Comparison of ENCODE assay signal across 22 cellular contexts in genomic region chr10:68576118-68576517, GRCh38. TPM values are rescaled to one million over a fixed set of nuclear protein-coding genes. Genes with fewer than 3 reads are reported as not detected.
DNase-seq lines count a peak whose midpoint lies in the region; TF ChIP-seq lines count a peak whose summit lies in the region.
"Had no signal": no experiment of that assay in that cellular context is flagged by ENCODE, and none has a peak within 500 bp of the region (broad histone marks: within the 10 kb centered on the region; RNA-seq: fewer than 3 reads in every experiment).

No MANE protein-coding gene starts in this region.

- H3K36me3 ChIP-seq in Loucy (ENCODE audit: insufficient read depth, low read length) (peaks cover 12% of the 10 kb centered on the region; the same call in 1 of the 2 replicates), brain microvascular endothelial cell (replicated peaks) (no peaks in the 10 kb centered on the region)
- H3K36me3 ChIP-seq: BLaER1, lower lobe of right lung, pancreas, spleen, upper lobe of left lung had no signal

- in situ Hi-C loops in brain microvascular endothelial cell (cut with HindIII; ENCODE audit: low pct_ligation_motif_present, low sequenced_read_pairs), result no loop called here

- H3K27me3 ChIP-seq in H9 (ENCODE audit: insufficient read depth, low read length) (no peaks in the 10 kb centered on the region), Loucy (ENCODE audit: insufficient read depth, low read length, poor library complexity, severe bottlenecking) (no peaks in the 10 kb centered on the region), brain microvascular endothelial cell (replicated peaks) (no peaks in the 10 kb centered on the region)
- H3K27me3 ChIP-seq: pancreas, upper lobe of left lung had no signal

- H3K14ac ChIP-seq in H9 (ENCODE audit: insufficient read depth, low read length), result no peak overlapping the region

- no CpG with 5 or more reads among the region's 5 CpGs for WGBS in H9 (ENCODE audit: extremely low coverage, insufficient read length, low lambda C conversion rate)

- H3K9ac ChIP-seq in H9 (ENCODE audit: extremely low read depth, insufficient read length, low read length) (no peak overlapping the region), Loucy (ENCODE audit: low read depth, low read length, poor library complexity, severe bottlenecking) (no peak overlapping the region)
- H3K9ac ChIP-seq: BLaER1 had no signal

- CTCF ChIA-PET in RWPE1 (lab: Yijun Ruan, JAX), result no interaction called here

- H3K9me3 ChIP-seq in H9 (ENCODE audit: control insufficient read depth, low read depth, low read length) (no peaks in the 10 kb centered on the region), Loucy (ENCODE audit: insufficient read depth, low read depth, low read length) (no peaks in the 10 kb centered on the region)
- H3K9me3 ChIP-seq: BLaER1, Caco-2, lower lobe of right lung, mucosa of descending colon, pancreas, spleen, upper lobe of left lung had no signal

- no peak overlapping the region for H3K23ac ChIP-seq in H9 (ENCODE audit: insufficient read length, low read depth, low read length)

- no peak overlapping the region for H4K91ac ChIP-seq in H9 (ENCODE audit: insufficient read length, low read depth, low read length)

- H3K27ac Mint-ChIP-seq in H9 (no peak overlapping the region), nephron progenitor cell (no peak overlapping the region)
- H3K27ac Mint-ChIP-seq: natural killer cell treated with Interleukin-12 subunit alpha and Interleukin-12 subunit beta and Interleukin-15 and Interleukin-18, amount 100 ng/mL, for 72 hours had no signal

- H2BK120ac ChIP-seq in H9 (ENCODE audit: low read depth, low read length, poor library complexity, severe bottlenecking), result no peak overlapping the region

- H3T11ph ChIP-seq in H9 (ENCODE audit: low read length), result no peak overlapping the region

- H3K79me2 ChIP-seq in H9 (ENCODE audit: insufficient read depth, low read length) (no peaks in the 10 kb centered on the region; the same call in 1 of the 2 replicates), Loucy (ENCODE audit: insufficient read depth, low read length) (no peaks in the 10 kb centered on the region)

- no peaks in the 10 kb centered on the region for H3K9me3 Mint-ChIP-seq in H9
- H3K9me3 Mint-ChIP-seq in nephron progenitor cell, result no peaks in the 10 kb centered on the region
- H3K9me3 Mint-ChIP-seq: natural killer cell treated with Interleukin-12 subunit alpha and Interleukin-12 subunit beta and Interleukin-15 and Interleukin-18, amount 100 ng/mL, for 72 hours had no signal

- no peak overlapping the region for H2BK12ac ChIP-seq in H9 (ENCODE audit: insufficient read length, low read depth, low read length)

- H3K23me2 ChIP-seq in H9 (ENCODE audit: insufficient read length, low read depth, low read length, poor library complexity, severe bottlenecking), result no peaks in the 10 kb centered on the region

- H3K27me3 Mint-ChIP-seq in H9 (ENCODE audit: low read depth) (no peaks in the 10 kb centered on the region), nephron progenitor cell (ENCODE audit: low read depth, poor library complexity) (no peaks in the 10 kb centered on the region)

- no peak overlapping the region for H4K5ac ChIP-seq in H9 (ENCODE audit: insufficient read length, low read depth, low read length)

- no peak overlapping the region for H3K4ac ChIP-seq in H9 (ENCODE audit: low read depth, low read length)

- H4K20me1 ChIP-seq in H9 (ENCODE audit: control insufficient read depth, insufficient read depth, insufficient read length), result no peaks in the 10 kb centered on the region
- no peaks in the 10 kb centered on the region for H4K20me1 ChIP-seq in Loucy (ENCODE audit: insufficient read depth, low read length, poor library complexity, severe bottlenecking)
- H4K20me1 ChIP-seq: BLaER1 had no signal

- H2BK15ac ChIP-seq in H9 (ENCODE audit: low read depth, low read length), result no peak overlapping the region

- no peak overlapping the region for H2AK5ac ChIP-seq in H9 (ENCODE audit: insufficient read length, low read length)

- H3K4me1 ChIP-seq in H9 (ENCODE audit: insufficient read depth, low read length), result no peaks in the 10 kb centered on the region
- H3K4me1 ChIP-seq in Loucy (ENCODE audit: insufficient read depth, low read length, poor library complexity, severe bottlenecking), result no peaks in the 10 kb centered on the region
- H3K4me1 ChIP-seq: BLaER1, Caco-2, lower lobe of right lung, pancreas, spleen, upper lobe of left lung had no signal

- peaks cover 28 to 59% (median 41%) of the 10 kb centered on the region in 3 experiments; a peak in 6 of 7 replicates for H3K36me3 Mint-ChIP-seq in H9 (ENCODE audit: insufficient read depth in 1 of 3, low read depth in 3 of 3)
- peaks cover 56% of the 10 kb centered on the region for H3K36me3 Mint-ChIP-seq in nephron progenitor cell (ENCODE audit: low read depth)
- H3K36me3 Mint-ChIP-seq: natural killer cell treated with Interleukin-12 subunit alpha and Interleukin-12 subunit beta and Interleukin-15 and Interleukin-18, amount 100 ng/mL, for 72 hours had no signal

- no peak overlapping the region for H3K56ac ChIP-seq in H9 (ENCODE audit: insufficient read length, low read depth, low read length)

- no peaks in the 10 kb centered on the region for H3K9me2 ChIP-seq in Loucy (replicated peaks; ENCODE audit: low read depth, low read length)

- H2AFZ ChIP-seq in H9 (ENCODE audit: low read length) (no peak overlapping the region), Loucy (ENCODE audit: low read length) (no peak overlapping the region)

- no peak overlapping the region for H3K4me2 ChIP-seq in H9 (ENCODE audit: insufficient read depth, insufficient read length, low read length)
- no peak overlapping the region for H3K4me2 ChIP-seq in Loucy (ENCODE audit: low read depth, low read length, poor library complexity, severe bottlenecking)
- H3K4me2 ChIP-seq: BLaER1 had no signal

- H2BK20ac ChIP-seq in H9 (ENCODE audit: low read depth, low read length, poor library complexity, severe bottlenecking), result no peak overlapping the region

- H4K8ac ChIP-seq in H9 (replicated peaks; ENCODE audit: insufficient read length, low read depth, low read length), result no peak overlapping the region

- TF ChIP-seq CTCF in H9 (conservative IDR thresholded peaks at IDR 0.05) (peak; percentile 64), Loucy (conservative IDR thresholded peaks at IDR 0.05; ENCODE audit: low read length) (0 out of 2 replicates have a peak, but pooled peaks have one; percentile 24), brain microvascular endothelial cell (IDR thresholded peaks at IDR 0.05; ENCODE audit: low read depth, low read length, missing control alignments) (peak; percentile 9), nephron progenitor cell (IDR thresholded peaks at IDR 0.05) (no peak), RWPE1 (conservative IDR thresholded peaks at IDR 0.05; ENCODE audit: low read depth) (no peak)

- no peak overlapping the region for H3K18ac ChIP-seq in H9 (ENCODE audit: insufficient read length, low read depth, low read length)

- H3K4me3 Mint-ChIP-seq in H9 (no peak overlapping the region), nephron progenitor cell (no peak overlapping the region)
- H3K4me3 Mint-ChIP-seq: natural killer cell treated with Interleukin-12 subunit alpha and Interleukin-12 subunit beta and Interleukin-15 and Interleukin-18, amount 100 ng/mL, for 72 hours had no signal

- H3K79me1 ChIP-seq in H9 (ENCODE audit: insufficient read depth, low read depth, low read length, poor library complexity, severe bottlenecking), result peaks cover 10% of the 10 kb centered on the region

- POLR2A ChIA-PET in RWPE1 (lab: Yijun Ruan, JAX; ENCODE audit: low non-redundant PET), result no interaction called here

- DNase-seq in H9, result peak; percentile 69
- no peak for DNase-seq in brain microvascular endothelial cell
- DNase-seq in nephron progenitor cell, result peak; percentile 15
- DNase-seq in RWPE1 (ENCODE audit: low spot score), result no peak
- no peak for DNase-seq in stimulated activated CD4-positive, alpha-beta T cell treated with anti-CD3 and anti-CD28 coated beads, Interleukin-4, amount 100 ng/mL, for 1 hour
- DNase-seq in stimulated activated naive CD4-positive, alpha-beta T cell treated with Interleukin-2 at 50 U/mL for 16 hours (lab: John Stamatoyannopoulos, UW), result no peak
- DNase-seq: activated naive CD4-positive, alpha-beta T cell treated with Interleukin-2 at 50 U/mL for 16 hours; lower lobe of right lung; mucosa of descending colon; NCI-H1092 treated with DMSO at 0.1 percent for 48 hours; NCI-H187 treated with DMSO at 0.1 percent for 48 hours; NCI-H524 treated with DMSO at 0.1 percent for 48 hours; pancreas; spleen; T-helper 2 cell; upper lobe of left lung had no signal

- H3K4me3 ChIP-seq in Loucy (ENCODE audit: low read length, poor library complexity, severe bottlenecking) (no peak overlapping the region), brain microvascular endothelial cell (ENCODE audit: low read depth, low read length) (no peak overlapping the region)
- H3K4me3 ChIP-seq: BLaER1, lower lobe of right lung, mucosa of descending colon, pancreas, spleen, upper lobe of left lung had no signal

- no peak overlapping the region for H3K27ac ChIP-seq in H9 (ENCODE audit: insufficient read length, low read depth, low read length)
- no peak overlapping the region for H3K27ac ChIP-seq in brain microvascular endothelial cell
- no peak overlapping the region for H3K27ac ChIP-seq in RWPE1
- H3K27ac ChIP-seq: BLaER1, HL-60, lower lobe of right lung, pancreas, spleen, upper lobe of left lung, VCaP had no signal

- no peaks in the 10 kb centered on the region for H3F3A ChIP-seq in Loucy (ENCODE audit: low read depth)

- no peak overlapping the region for H2BK5ac ChIP-seq in H9 (ENCODE audit: insufficient read length, low read length)

- H3K4me1 Mint-ChIP-seq in H9 (no peaks in the 10 kb centered on the region), nephron progenitor cell (peaks cover 4% of the 10 kb centered on the region)

RNA-seq across cellular contexts. Expression of gene TET1, which starts 16.0 kb away (rescaled TPM):
- 52.1 and 53.4 TPM in 2 replicates for total RNA-seq in H9 (2021)

RNA-seq across cellular contexts. Expression of gene SLC25A16, which starts 48.8 kb away (rescaled TPM):
- 11.4 and 12.7 TPM in 2 replicates for total RNA-seq in H9 (2021)

Comparison
In these comparisons a context has a peak if more than half of its experiments do, and no peak if none do; other contexts are left out.
1. DNase-seq: peak in H9 (single experiment) and nephron progenitor cell (single experiment); none in brain microvascular endothelial cell (single experiment), RWPE1 (single experiment), stimulated activated CD4-positive, alpha-beta T cell treated with anti-CD3 and anti-CD28 coated beads, Interleukin-4, amount 100 ng/mL, for 1 hour (single experiment) and stimulated activated naive CD4-positive, alpha-beta T cell treated with Interleukin-2 at 50 U/mL for 16 hours (single experiment).
2. CTCF ChIP-seq: peak in H9 (single experiment), Loucy (single experiment) and brain microvascular endothelial cell (single experiment); none in nephron progenitor cell (single experiment) and RWPE1 (single experiment).